18 cellular contexts compared by ENCODE assay signal in genomic region chr2:6496376-6496775, GRCh38.
A peak's percentile ranks its signal among the peaks of the same experiment; 100 is the strongest.
DNase-seq lines count a peak whose midpoint lies in the region; TF ChIP-seq lines count a peak whose summit lies in the region.
"Had no signal": no experiment of that assay in that cellular context is flagged by ENCODE, and none has a peak within 500 bp of the region (broad histone marks: within the 10 kb centered on the region; RNA-seq: fewer than 3 reads in every experiment).

No MANE protein-coding gene starts in this region.

- H3K79me2 ChIP-seq in mesendoderm (ENCODE audit: control insufficient read depth, insufficient read depth, low read length), result no peaks in the 10 kb centered on the region

- H2BK120ac ChIP-seq in mesendoderm (ENCODE audit: low read depth, low read length), result no peak overlapping the region

- no peak overlapping the region for H4K5ac ChIP-seq in mesendoderm (ENCODE audit: low read length)

- H2BK5ac ChIP-seq in mesendoderm (ENCODE audit: low read length), result no peak overlapping the region

- intact Hi-C loops in esophagus muscularis mucosa (cut with DNase I), result no loop called here

- H2BK15ac ChIP-seq in mesendoderm (replicated peaks; ENCODE audit: low read depth), result no peak overlapping the region

- H3K9ac ChIP-seq in mesendoderm (ENCODE audit: low read length), result no peak overlapping the region
- H3K9ac ChIP-seq: BLaER1 treated with 17β-estradiol and CSF1 and Interleukin-3, amounts not matched to agents 10 nM and 100 nM had no signal

- no peak for TF ChIP-seq POLR2A in esophagus muscularis mucosa (IDR thresholded peaks at IDR 0.05; ENCODE audit: low read depth)

- H3K27ac Mint-ChIP-seq in chondrocyte (ENCODE audit: unreplicated experiment) (no peak overlapping the region), neural crest cell (ENCODE audit: unreplicated experiment) (peak overlapping the region; percentile 67)
- no peak overlapping the region for H3K27ac Mint-ChIP-seq in activated T-cell treated with anti-CD3 and anti-CD28 coated beads, Interleukin-2, amount 50 U/mL, for 24 hours
- H3K27ac Mint-ChIP-seq: B cell; CD4-positive, alpha-beta T cell; CD8-positive, alpha-beta T cell had no signal

- H3K4me1 ChIP-seq in esophagus muscularis mucosa (no peaks in the 10 kb centered on the region), mesendoderm (ENCODE audit: control insufficient read depth, low read depth, low read length) (no peaks in the 10 kb centered on the region)
- H3K4me1 ChIP-seq: A549; BLaER1 treated with 17β-estradiol and CSF1 and Interleukin-3, amounts not matched to agents 10 nM and 100 nM; Caco-2 had no signal

- H3K4ac ChIP-seq in mesendoderm (ENCODE audit: low read depth, low read length), result no peak overlapping the region

- H3K27me3 Mint-ChIP-seq in chondrocyte (ENCODE audit: low read depth), result no peaks in the 10 kb centered on the region
- no peaks in the 10 kb centered on the region for H3K27me3 Mint-ChIP-seq in neural crest cell (ENCODE audit: low read depth)
- no peaks in the 10 kb centered on the region for H3K27me3 Mint-ChIP-seq in activated T-cell treated with anti-CD3 and anti-CD28 coated beads, Interleukin-2, amount 50 U/mL, for 24 hours
- H3K27me3 Mint-ChIP-seq: B cell had no signal

- no peak overlapping the region for H2AK5ac ChIP-seq in mesendoderm (ENCODE audit: low read length)

- TF ChIP-seq EP300 in esophagus muscularis mucosa (IDR thresholded peaks at IDR 0.05), result no peak

- no peaks in the 10 kb centered on the region for H3K9me3 ChIP-seq in esophagus muscularis mucosa
- H3K9me3 ChIP-seq: Caco-2 had no signal

- H3K18ac ChIP-seq in mesendoderm (ENCODE audit: low read length), result no peak overlapping the region

- no peak overlapping the region for H3K23ac ChIP-seq in mesendoderm (ENCODE audit: low read length)

- no peak overlapping the region for H3K27ac ChIP-seq in esophagus muscularis mucosa (replicated peaks in 1 of 4)
- no peak overlapping the region for H3K27ac ChIP-seq in mesendoderm (ENCODE audit: low read depth, low read length)
- H3K27ac ChIP-seq: 22Rv1; A549; BLaER1 treated with 17β-estradiol and CSF1 and Interleukin-3, amounts not matched to agents 10 nM and 100 nM; C4-2B had no signal

- DNase-seq in chondrocyte (ENCODE audit: low spot score) (peak; percentile 85), esophagus muscularis mucosa (ENCODE audit: extremely low spot score) (peak; percentile 79), neural crest cell (ENCODE audit: low read depth, low spot score) (no peak), hypothalamus (lab: John Stamatoyannopoulos, UW) (no peak), mesendoderm (no peak)
- DNase-seq in activated T-cell treated with anti-CD3 and anti-CD28 coated beads, Interleukin-2, amount 50 U/mL, for 24 hours, result no peak
- DNase-seq: AML-193; Caco-2; Calu3; CD4-positive, alpha-beta T cell; CD8-positive, alpha-beta T cell; DMS79 treated with DMSO at 0.1 percent for 48 hours; GF-D8 had no signal

- H3K4me2 ChIP-seq in mesendoderm (ENCODE audit: low read length), result no peak overlapping the region
- H3K4me2 ChIP-seq: A549; BLaER1 treated with 17β-estradiol and CSF1 and Interleukin-3, amounts not matched to agents 10 nM and 100 nM had no signal

- H3K4me3 ChIP-seq in esophagus muscularis mucosa (no peak overlapping the region), mesendoderm (ENCODE audit: low read length) (no peak overlapping the region)
- H3K4me3 ChIP-seq: A549; BLaER1 treated with 17β-estradiol and CSF1 and Interleukin-3, amounts not matched to agents 10 nM and 100 nM had no signal

- no peaks in the 10 kb centered on the region for H3K9me3 Mint-ChIP-seq in chondrocyte (ENCODE audit: low read depth)
- H3K9me3 Mint-ChIP-seq in neural crest cell, result no peaks in the 10 kb centered on the region
- H3K9me3 Mint-ChIP-seq in activated T-cell treated with anti-CD3 and anti-CD28 coated beads, Interleukin-2, amount 50 U/mL, for 24 hours, result no peaks in the 10 kb centered on the region
- H3K9me3 Mint-ChIP-seq: CD4-positive, alpha-beta T cell had no signal

- no peak overlapping the region for H3K56ac ChIP-seq in mesendoderm (ENCODE audit: low read length)

- H3K36me3 ChIP-seq in esophagus muscularis mucosa (no peaks in the 10 kb centered on the region), mesendoderm (ENCODE audit: control insufficient read depth, insufficient read depth, low read length) (no peaks in the 10 kb centered on the region)
- H3K36me3 ChIP-seq: BLaER1 treated with 17β-estradiol and CSF1 and Interleukin-3, amounts not matched to agents 10 nM and 100 nM had no signal

- H3K4me1 Mint-ChIP-seq in chondrocyte (ENCODE audit: low read depth) (peaks cover 21% of the 10 kb centered on the region), neural crest cell (peaks cover 10% of the 10 kb centered on the region)
- H3K4me1 Mint-ChIP-seq in activated T-cell treated with anti-CD3 and anti-CD28 coated beads, Interleukin-2, amount 50 U/mL, for 24 hours (ENCODE audit: low read depth), result no peaks in the 10 kb centered on the region

- TF ChIP-seq CTCF in chondrocyte (IDR thresholded peaks at IDR 0.05), result no peak
- no peak for TF ChIP-seq CTCF in esophagus muscularis mucosa (IDR thresholded peaks at IDR 0.05)
- no peak for TF ChIP-seq CTCF in neural crest cell (conservative IDR thresholded peaks at IDR 0.05)

- H3K27me3 ChIP-seq in esophagus muscularis mucosa (no peaks in the 10 kb centered on the region), mesendoderm (ENCODE audit: insufficient read depth, low read length, poor library complexity) (no peaks in the 10 kb centered on the region)
- H3K27me3 ChIP-seq: BLaER1 treated with 17β-estradiol and CSF1 and Interleukin-3, amounts not matched to agents 10 nM and 100 nM had no signal

- H3K4me3 Mint-ChIP-seq in chondrocyte (ENCODE audit: unreplicated experiment), result no peak overlapping the region
- H3K4me3 Mint-ChIP-seq in neural crest cell, result no peak overlapping the region
- no peak overlapping the region for H3K4me3 Mint-ChIP-seq in activated T-cell treated with anti-CD3 and anti-CD28 coated beads, Interleukin-2, amount 50 U/mL, for 24 hours
- H3K4me3 Mint-ChIP-seq: B cell; CD4-positive, alpha-beta T cell; CD8-positive, alpha-beta T cell had no signal

- H3K36me3 Mint-ChIP-seq in chondrocyte (ENCODE audit: low read depth) (no peaks in the 10 kb centered on the region), neural crest cell (ENCODE audit: low read depth) (no peaks in the 10 kb centered on the region)
- H3K36me3 Mint-ChIP-seq in activated T-cell treated with anti-CD3 and anti-CD28 coated beads, Interleukin-2, amount 50 U/mL, for 24 hours (ENCODE audit: low read depth), result no peaks in the 10 kb centered on the region
- H3K36me3 Mint-ChIP-seq: CD8-positive, alpha-beta T cell had no signal

- no peak overlapping the region for H4K8ac ChIP-seq in mesendoderm (ENCODE audit: low read depth, low read length)

- 95% methylated on average over 12 of the region's 14 CpGs for WGBS in esophagus muscularis mucosa
- WGBS in mesendoderm (ENCODE audit: extremely low coverage, insufficient coverage, low lambda C conversion rate), result no CpG with 5 or more reads among the region's 14 CpGs

- no peaks in the 10 kb centered on the region for H3K79me1 ChIP-seq in mesendoderm (ENCODE audit: low read length)

Comparison
In these comparisons a context has a peak if more than half of its experiments do, and no peak if none do; other contexts are left out.
1. DNase-seq: peak in chondrocyte (single experiment) and esophagus muscularis mucosa (single experiment); none in neural crest cell (single experiment), hypothalamus (0 of 51), mesendoderm (single experiment) and activated T-cell treated with anti-CD3 and anti-CD28 coated beads, Interleukin-2, amount 50 U/mL, for 24 hours (single experiment).